14 cellular contexts compared by ENCODE assay signal in the genomic region with DNA sequence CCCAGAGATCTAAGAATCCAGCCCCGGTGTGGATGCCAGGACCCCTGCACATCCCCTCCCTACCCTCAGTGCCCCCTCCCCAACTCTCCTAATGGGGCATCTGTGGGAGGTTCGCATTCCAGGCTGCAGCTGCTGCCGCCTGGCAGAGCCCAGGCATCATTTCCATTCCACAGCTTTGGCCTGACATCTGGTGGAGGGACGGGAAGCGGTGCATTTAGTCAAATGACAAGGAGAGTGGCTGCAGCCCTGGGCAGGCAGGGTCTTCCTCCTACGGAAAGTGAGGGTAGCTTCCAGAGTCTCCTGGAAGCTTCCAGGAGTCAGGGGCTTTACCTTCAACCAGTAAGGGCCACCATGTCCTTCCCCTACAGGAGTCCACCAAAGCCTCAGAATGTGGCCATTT. TPM values are rescaled to one million over a fixed set of nuclear protein-coding genes. Genes with fewer than 3 reads are reported as not detected.
DNase-seq lines count a peak whose midpoint lies in the region; ATAC-seq and TF ChIP-seq lines count a peak whose summit lies in the region.
"Had no signal": no experiment of that assay in that cellular context is flagged by ENCODE, and none has a peak within 500 bp of the region (broad histone marks: within the 10 kb centered on the region; RNA-seq: fewer than 3 reads in every experiment).

No MANE protein-coding gene starts in this region.

- H3K4me3 ChIP-seq in SK-N-SH (ENCODE audit: low read depth in 2 of 2, low read length in 1 of 2): no peak overlapping the region
- H3K4me3 ChIP-seq in PC-9: no peak overlapping the region
- no peak overlapping the region for H3K4me3 ChIP-seq in fibroblast of mammary gland (ENCODE audit: control insufficient read depth, low read depth, low read length)
- H3K4me3 ChIP-seq: body of pancreas had no signal

- H3K4me1 ChIP-seq in SK-N-SH (ENCODE audit: control insufficient read depth in 1 of 2, insufficient read depth in 2 of 2, low read depth in 1 of 2, low read length in 1 of 2) (peaks cover 0 to 13% of the 10 kb centered on the region in 2 experiments; a peak in 1 of 4 replicates), PC-9 (replicated peaks; ENCODE audit: insufficient read depth) (no peaks in the 10 kb centered on the region; the same call in 1 of the 2 replicates)

- H3K36me3 ChIP-seq in SK-N-SH (replicated peaks in 1 of 2; ENCODE audit: control insufficient read depth in 1 of 2, insufficient read depth in 2 of 2, low read length in 1 of 2): no peaks in the 10 kb centered on the region
- H3K36me3 ChIP-seq in PC-9 (ENCODE audit: low read depth): no peaks in the 10 kb centered on the region

- no peaks in the 10 kb centered on the region for H3F3A ChIP-seq in SK-N-SH (replicated peaks; ENCODE audit: insufficient read depth)
- no peaks in the 10 kb centered on the region for H3F3A ChIP-seq in PC-9 (ENCODE audit: insufficient read depth, low read depth)

- DNase-seq in SK-N-SH (peak; percentile 52), PC-9 (peak in 1 of 2 experiments; percentile 24), fibroblast of mammary gland (ENCODE audit: low read depth) (peak; percentile 6), superior temporal gyrus (ENCODE audit: extremely low spot score) (peak; percentile 21), GOT3 (lab: John Stamatoyannopoulos, UW) (no peak)
- DNase-seq in stimulated activated CD4-positive, alpha-beta T cell treated with anti-CD3 and anti-CD28 coated beads, Interleukin-4, amount 100 ng/mL, for 1 hour: no peak
- DNase-seq in NK-92 treated with Interleukin-12 subunit alpha and Interleukin-12 subunit beta, amount 100 ng/mL, for 24 hours (lab: John Stamatoyannopoulos, UW): no peak
- DNase-seq: activated CD4-positive, alpha-beta T cell treated with anti-CD3 and anti-CD28 coated beads for 36 hours; body of pancreas; CD4-positive, alpha-beta T cell; NCI-H510A had no signal

- H4K20me1 ChIP-seq in SK-N-SH (ENCODE audit: insufficient read depth) (no peaks in the 10 kb centered on the region), PC-9 (ENCODE audit: insufficient read depth) (no peaks in the 10 kb centered on the region)

- H2AFZ ChIP-seq in SK-N-SH (ENCODE audit: low read depth) (no peak overlapping the region), PC-9 (no peak overlapping the region)

- H3K4me2 ChIP-seq in SK-N-SH: no peak overlapping the region
- no peak overlapping the region for H3K4me2 ChIP-seq in PC-9

- H3K27ac ChIP-seq in SK-N-SH (ENCODE audit: low read depth in 2 of 2, low read length in 1 of 2): no peak overlapping the region
- no peak overlapping the region for H3K27ac ChIP-seq in PC-9
- H3K27ac ChIP-seq: body of pancreas had no signal

- H3K27me3 ChIP-seq in SK-N-SH (ENCODE audit: insufficient read depth): no peaks in the 10 kb centered on the region
- H3K27me3 ChIP-seq in PC-9 (ENCODE audit: insufficient read depth, low read depth): no peaks in the 10 kb centered on the region
- H3K27me3 ChIP-seq: body of pancreas had no signal

- peak; percentile 74 for TF ChIP-seq RAD21 in SK-N-SH (IDR thresholded peaks at IDR 0.05; ENCODE audit: low read length)

- CTCF ChIA-PET in SK-N-SH (lab: Yijun Ruan, JAX): interaction anchor here (0.7 to 11.4 kb wide), 18 partner anchors 10 to 1069 kb away, joined by 3 to 226 read pairs (median 4); no protein-coding TSS in a partner anchor
- CTCF ChIA-PET in PC-9 (lab: Charles Lee): interaction anchor here (0.6 kb wide), 1 partner anchor 726 kb away, joined by 8 read pairs; no protein-coding TSS in a partner anchor

- H3K79me2 ChIP-seq in SK-N-SH (ENCODE audit: insufficient read depth): no peaks in the 10 kb centered on the region
- H3K79me2 ChIP-seq in PC-9 (ENCODE audit: low read depth): no peaks in the 10 kb centered on the region

- no TSS peak for BruUV-seq in PC-9 (replicated peaks; lab: Mats Ljungman, UMichigan)

- no peak for TF ChIP-seq EP300 in SK-N-SH (IDR thresholded peaks at IDR 0.05; ENCODE audit: borderline replicate concordance in 1 of 2, low read depth in 1 of 2, low read length in 1 of 2)

- TF ChIP-seq CTCF in SK-N-SH (IDR thresholded peaks at IDR 0.05) (no peak), PC-9 (conservative IDR thresholded peaks at IDR 0.05) (peak; percentile 39), fibroblast of mammary gland (conservative IDR thresholded peaks at IDR 0.05; ENCODE audit: control insufficient read depth, insufficient read depth, low read depth, low read length) (peak; percentile 19)

- ATAC-seq in SK-N-SH treated with all-trans-retinoic acid at 6 μM for 48 hours: no peak
- ATAC-seq: activated CD4-positive, alpha-beta T cell treated with anti-CD3 and anti-CD28 coated beads for 36 hours; body of pancreas had no signal

- 35% methylated on average over 6 of the region's 6 CpGs for WGBS in SK-N-SH (ENCODE audit: low lambda C conversion rate)

- POLR2A ChIA-PET in SK-N-SH (lab: Yijun Ruan, JAX): no interaction called here
- POLR2A ChIA-PET in PC-9 (lab: Charles Lee; ENCODE audit: unreplicated experiment): no interaction called here

- no peak overlapping the region for H3K9ac ChIP-seq in SK-N-SH

- H3K9me2 ChIP-seq in SK-N-SH: no peaks in the 10 kb centered on the region
- no peaks in the 10 kb centered on the region for H3K9me2 ChIP-seq in PC-9 (ENCODE audit: insufficient read depth)

- H3K9me3 ChIP-seq in SK-N-SH (no peaks in the 10 kb centered on the region), PC-9 (ENCODE audit: insufficient read depth, low read depth) (no peaks in the 10 kb centered on the region)
- H3K9me3 ChIP-seq: body of pancreas had no signal

- intact Hi-C loops in PC-9 (cut with micrococcal nuclease; ENCODE audit: unreplicated experiment): loop anchor here (2.0 to 10.0 kb wide), 3 partner anchors 468 to 1068 kb away; no protein-coding TSS in a partner anchor

TF ChIP-seq in SK-N-SH, 30 proteins besides CTCF, POLR2A, EP300 and RAD21 (continues in another document):
- TF ChIP-seq MEF2A (IDR thresholded peaks at IDR 0.05; ENCODE audit: borderline replicate concordance, low read depth) (no peak), TCF12 (IDR thresholded peaks at IDR 0.05) (no peak)
- TF ChIP-seq, protein P1, sequence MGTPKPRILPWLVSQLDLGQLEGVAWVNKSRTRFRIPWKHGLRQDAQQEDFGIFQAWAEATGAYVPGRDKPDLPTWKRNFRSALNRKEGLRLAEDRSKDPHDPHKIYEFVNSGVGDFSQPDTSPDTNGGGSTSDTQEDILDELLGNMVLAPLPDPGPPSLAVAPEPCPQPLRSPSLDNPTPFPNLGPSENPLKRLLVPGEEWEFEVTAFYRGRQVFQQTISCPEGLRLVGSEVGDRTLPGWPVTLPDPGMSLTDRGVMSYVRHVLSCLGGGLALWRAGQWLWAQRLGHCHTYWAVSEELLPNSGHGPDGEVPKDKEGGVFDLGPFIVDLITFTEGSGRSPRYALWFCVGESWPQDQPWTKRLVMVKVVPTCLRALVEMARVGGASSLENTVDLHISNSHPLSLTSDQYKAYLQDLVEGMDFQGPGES (IDR thresholded peaks at IDR 0.05; ENCODE audit: low read depth, low read length): no peak

TF ChIP-seq in SK-N-SH treated with all-trans-retinoic acid at 6 μM for 48 hours, 23 proteins besides CTCF, POLR2A, EP300 and RAD21:
- TF ChIP-seq, protein P2, sequence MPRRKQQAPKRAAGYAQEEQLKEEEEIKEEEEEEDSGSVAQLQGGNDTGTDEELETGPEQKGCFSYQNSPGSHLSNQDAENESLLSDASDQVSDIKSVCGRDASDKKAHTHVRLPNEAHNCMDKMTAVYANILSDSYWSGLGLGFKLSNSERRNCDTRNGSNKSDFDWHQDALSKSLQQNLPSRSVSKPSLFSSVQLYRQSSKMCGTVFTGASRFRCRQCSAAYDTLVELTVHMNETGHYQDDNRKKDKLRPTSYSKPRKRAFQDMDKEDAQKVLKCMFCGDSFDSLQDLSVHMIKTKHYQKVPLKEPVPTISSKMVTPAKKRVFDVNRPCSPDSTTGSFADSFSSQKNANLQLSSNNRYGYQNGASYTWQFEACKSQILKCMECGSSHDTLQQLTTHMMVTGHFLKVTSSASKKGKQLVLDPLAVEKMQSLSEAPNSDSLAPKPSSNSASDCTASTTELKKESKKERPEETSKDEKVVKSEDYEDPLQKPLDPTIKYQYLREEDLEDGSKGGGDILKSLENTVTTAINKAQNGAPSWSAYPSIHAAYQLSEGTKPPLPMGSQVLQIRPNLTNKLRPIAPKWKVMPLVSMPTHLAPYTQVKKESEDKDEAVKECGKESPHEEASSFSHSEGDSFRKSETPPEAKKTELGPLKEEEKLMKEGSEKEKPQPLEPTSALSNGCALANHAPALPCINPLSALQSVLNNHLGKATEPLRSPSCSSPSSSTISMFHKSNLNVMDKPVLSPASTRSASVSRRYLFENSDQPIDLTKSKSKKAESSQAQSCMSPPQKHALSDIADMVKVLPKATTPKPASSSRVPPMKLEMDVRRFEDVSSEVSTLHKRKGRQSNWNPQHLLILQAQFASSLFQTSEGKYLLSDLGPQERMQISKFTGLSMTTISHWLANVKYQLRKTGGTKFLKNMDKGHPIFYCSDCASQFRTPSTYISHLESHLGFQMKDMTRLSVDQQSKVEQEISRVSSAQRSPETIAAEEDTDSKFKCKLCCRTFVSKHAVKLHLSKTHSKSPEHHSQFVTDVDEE (CRISPR knock-in tag; IDR thresholded peaks at IDR 0.05): no peak
- TF ChIP-seq ESRRG (CRISPR knock-in tag; IDR thresholded peaks at IDR 0.05): no peak
- no peak for TF ChIP-seq PPARA (CRISPR knock-in tag; IDR thresholded peaks at IDR 0.05; ENCODE audit: borderline replicate concordance)
- TF ChIP-seq GLIS3 (CRISPR knock-in tag; IDR thresholded peaks at IDR 0.05): no peak

RNA-seq across cellular contexts. Expression of a gene that starts 30.8 kb away (rescaled TPM):
- polyA plus RNA-seq in SK-N-SH (2012; rRNA removed): 0.03 TPM in 1 of 2 replicates, not detected in the other
- polyA plus RNA-seq in SK-N-SH (2012; cell fraction: cytosol; rRNA removed): under 0.01 TPM in 2 replicates
- not detected in 2 replicates for polyA plus RNA-seq in SK-N-SH (2012; cell fraction: nucleus; rRNA removed)
- total RNA-seq in PC-9 (2021): not detected in 2 replicates
- total RNA-seq: activated CD4-positive, alpha-beta T cell treated with anti-CD3 and anti-CD28 coated beads for 36 hours; body of pancreas; CD4-positive, alpha-beta T cell; skeletal muscle tissue; subcutaneous adipose tissue had no signal

Comparison
In these comparisons a context has a peak if more than half of its experiments do, and no peak if none do; other contexts are left out.
1. DNase-seq: peak in SK-N-SH (single experiment), fibroblast of mammary gland (single experiment) and superior temporal gyrus (single experiment); none in stimulated activated CD4-positive, alpha-beta T cell treated with anti-CD3 and anti-CD28 coated beads, Interleukin-4, amount 100 ng/mL, for 1 hour (single experiment), NK-92 treated with Interleukin-12 subunit alpha and Interleukin-12 subunit beta, amount 100 ng/mL, for 24 hours (single experiment) and GOT3 (single experiment).